ENCODE assay signal across 8 cellular contexts in genomic region chr12:93570552-93571359, GRCh38. TPM values are rescaled to one million over a fixed set of nuclear protein-coding genes. Genes with fewer than 3 reads are reported as not detected.
A peak's percentile ranks its signal among the peaks of the same experiment; 100 is the strongest.
DNase-seq lines count a peak whose midpoint lies in the region; ATAC-seq and TF ChIP-seq lines count a peak whose summit lies in the region.

No MANE protein-coding gene starts in this region.

- peak; percentile 92 for DNase-seq in COLO668 (lab: John Stamatoyannopoulos, UW; ENCODE audit: unreplicated experiment)
- peak; percentile 48 to 57 for DNase-seq in HL-60 (ENCODE audit: low read depth in 1 of 2, low spot score in 1 of 2)
- DNase-seq in activated T-cell treated with anti-CD3 and anti-CD28 coated beads for 48 hours (ENCODE audit: low read depth), result peak; percentile 85
- no peak for DNase-seq in epithelial cell of proximal tubule (ENCODE audit: low read depth)
- peak; percentile 95 for DNase-seq in mucosa of gallbladder (ENCODE audit: low spot score)
- DNase-seq in stimulated activated CD8-positive, alpha-beta memory T cell treated with anti-CD3 and anti-CD28 coated beads, Interleukin-4, amount 100 ng/mL, for 24 hours (ENCODE audit: low read depth), result peak; percentile 87

- H3K9me2 ChIP-seq in OCI-LY1 (ENCODE audit: low read depth, low read length), result no peaks in the 10 kb centered on the region

- peak overlapping the region; percentile 52 for H3K4me3 ChIP-seq in HL-60 (replicated peaks; ENCODE audit: insufficient read depth, low read length)
- peak overlapping the region; percentile 10 for H3K4me3 ChIP-seq in OCI-LY1 (ENCODE audit: low read depth, low read length, poor library complexity, severe bottlenecking)
- peak overlapping the region; percentile 83 for H3K4me3 ChIP-seq in epithelial cell of proximal tubule (ENCODE audit: low read depth, low read length)

- ATAC-seq in GM19455 (IDR thresholded peaks at IDR 0.05; ENCODE audit: unreplicated experiment), result peak; percentile 54

- no peak overlapping the region for H3K9ac ChIP-seq in OCI-LY1 (ENCODE audit: low read length)

- no peak overlapping the region for H2AFZ ChIP-seq in OCI-LY1 (ENCODE audit: low read length)

- H3K36me3 ChIP-seq in OCI-LY1 (ENCODE audit: insufficient read depth, low read length), result no peaks in the 10 kb centered on the region

- H3K4me2 ChIP-seq in OCI-LY1 (ENCODE audit: low read length), result peak overlapping the region; percentile 37

- no peaks in the 10 kb centered on the region for H3K9me3 ChIP-seq in OCI-LY1 (ENCODE audit: low read length)

- H3F3A ChIP-seq in OCI-LY1 (ENCODE audit: insufficient read depth, low read length), result no peaks in the 10 kb centered on the region

- H3K79me2 ChIP-seq in OCI-LY1 (ENCODE audit: insufficient read depth, low read length), result no peaks in the 10 kb centered on the region

- H3K27ac ChIP-seq in HL-60 (replicated peaks), result no peak overlapping the region
- H3K27ac ChIP-seq in OCI-LY1 (ENCODE audit: low read depth, low read length, poor library complexity, severe bottlenecking), result no peak overlapping the region

- TF ChIP-seq CTCF in HL-60 (IDR thresholded peaks at IDR 0.05; ENCODE audit: insufficient read depth, low read length) (no peak), OCI-LY1 (IDR thresholded peaks at IDR 0.05; ENCODE audit: low read length) (no peak), epithelial cell of proximal tubule (conservative IDR thresholded peaks at IDR 0.05; ENCODE audit: low read depth, low read length) (no peak)

- H3K27me3 ChIP-seq in HL-60 (ENCODE audit: insufficient read depth, poor library complexity, severe bottlenecking), result peaks cover 57% of the 10 kb centered on the region
- H3K27me3 ChIP-seq in OCI-LY1 (ENCODE audit: insufficient read depth, low read length), result 0 out of 2 replicates have a peak, but pooled peaks cover 4% of the 10 kb centered on the region

- H4K20me1 ChIP-seq in OCI-LY1 (ENCODE audit: insufficient read depth, low read length), result no peaks in the 10 kb centered on the region

- H3K4me1 ChIP-seq in OCI-LY1 (ENCODE audit: insufficient read depth, low read length, severe bottlenecking), result peaks cover 19% of the 10 kb centered on the region

RNA-seq across cellular contexts. Expression of gene SOCS2, which starts 1.7 kb away (rescaled TPM):
- total RNA-seq in epithelial cell of proximal tubule (16.1 and 18.2 TPM in 2 replicates), mucosa of gallbladder (13.8 TPM)

Comparison
In these comparisons a context has a peak if more than half of its experiments do, and no peak if none do; other contexts are left out.
1. H3K4me3 ChIP-seq: peak in every context shown above with its lines; median percentile 83 in epithelial cell of proximal tubule; 52 in HL-60; 10 in OCI-LY1.